In the genomic region with DNA sequence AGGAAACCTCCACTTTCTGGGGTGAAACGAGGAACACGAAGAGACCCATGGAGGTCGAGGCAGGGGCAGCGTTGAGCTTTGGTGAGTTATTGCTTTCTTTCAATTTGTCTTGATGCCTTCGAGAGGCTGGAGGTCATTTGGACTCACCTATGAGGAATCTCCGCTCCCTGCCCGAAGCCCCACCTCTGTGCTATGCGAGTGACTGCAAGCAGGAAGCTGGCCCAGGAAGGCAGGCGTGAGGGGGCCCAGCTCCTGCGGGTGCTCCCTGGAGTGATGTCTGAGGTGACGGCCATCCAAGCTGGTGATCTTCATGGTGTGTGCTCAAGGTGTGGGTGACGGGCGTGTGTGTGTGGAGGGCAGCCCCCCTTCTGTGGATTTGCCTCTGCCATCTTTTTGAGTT, we compare ENCODE assay signal across 1 cellular context.
TF ChIP-seq lines count a peak whose summit lies in the region.

No MANE protein-coding gene starts in this region.

TF ChIP-seq in GM23338, 12 proteins besides CTCF, POLR2A, EP300 and RAD21 (continued from another document):
- no peak for TF ChIP-seq NANOG (IDR thresholded peaks at IDR 0.05; ENCODE audit: borderline replicate concordance)
- no peak for TF ChIP-seq CREB1 (CRISPR knock-in tag; IDR thresholded peaks at IDR 0.05; ENCODE audit: low read depth)
